24 cellular contexts compared by ENCODE assay signal in genomic region chr20:5766085-5766764, GRCh38. TPM values are rescaled to one million over a fixed set of nuclear protein-coding genes. Genes with fewer than 3 reads are reported as not detected.
A peak's percentile ranks its signal among the peaks of the same experiment; 100 is the strongest.
DNase-seq lines count a peak whose midpoint lies in the region; ATAC-seq and TF ChIP-seq lines count a peak whose summit lies in the region.
"Had no signal": no experiment of that assay in that cellular context is flagged by ENCODE, and none has a peak within 500 bp of the region (broad histone marks: within the 10 kb centered on the region; RNA-seq: fewer than 3 reads in every experiment).

No MANE protein-coding gene starts in this region.

- H3K9me3 ChIP-seq in gastroesophageal sphincter = no peaks in the 10 kb centered on the region
- no peaks in the 10 kb centered on the region for H3K9me3 ChIP-seq in right lobe of liver
- H3K9me3 ChIP-seq in smooth muscle cell (replicated peaks; ENCODE audit: low read depth) = no peaks in the 10 kb centered on the region
- no peaks in the 10 kb centered on the region for H3K9me3 ChIP-seq in Karpas-422 (ENCODE audit: low read length)
- H3K9me3 ChIP-seq: MG63, suprapubic skin had no signal

- intact Hi-C loops in Right ventricle myocardium inferior (cut with DNase I) (no loop called here), cardiac septum (cut with DNase I) (no loop called here), right lobe of liver (cut with DNase I) (no loop called here)

- H4K20me1 ChIP-seq in smooth muscle cell (ENCODE audit: low read depth) = no peaks in the 10 kb centered on the region
- no peaks in the 10 kb centered on the region for H4K20me1 ChIP-seq in Karpas-422 (ENCODE audit: insufficient read depth, low read depth, low read length)

- H3K4me1 ChIP-seq in gastroesophageal sphincter (peaks cover 0 to 4% (median 0%) of the 10 kb centered on the region in 3 donors), right lobe of liver (peaks cover 0 to 10% (median 4%) of the 10 kb centered on the region in 4 donors), smooth muscle cell (ENCODE audit: low read depth) (no peaks in the 10 kb centered on the region), Karpas-422 (ENCODE audit: low read length) (peaks cover 28% of the 10 kb centered on the region)
- H3K4me1 ChIP-seq: suprapubic skin had no signal

- H3K9me2 ChIP-seq in Karpas-422 (replicated peaks; ENCODE audit: insufficient read depth, low read length) = no peaks in the 10 kb centered on the region

- peak overlapping the region in 3 of 4 donors; percentile 28 to 59 (median 57) for H3K27ac ChIP-seq in gastroesophageal sphincter
- peak overlapping the region in 2 of 3 donors; percentile 52 to 56 for H3K27ac ChIP-seq in right lobe of liver
- H3K27ac ChIP-seq in smooth muscle cell (ENCODE audit: low read depth) = no peak overlapping the region
- H3K27ac ChIP-seq in Karpas-422 (ENCODE audit: low read length) = no peak overlapping the region
- H3K27ac ChIP-seq: hepatocyte, suprapubic skin had no signal

- no peaks in the 10 kb centered on the region for H3K27me3 ChIP-seq in gastroesophageal sphincter
- no peaks in the 10 kb centered on the region for H3K27me3 ChIP-seq in right lobe of liver
- H3K27me3 ChIP-seq in smooth muscle cell (ENCODE audit: low read depth) = no peaks in the 10 kb centered on the region
- H3K27me3 ChIP-seq in Karpas-422 (ENCODE audit: low read length) = no peaks in the 10 kb centered on the region
- H3K27me3 ChIP-seq: hepatocyte, MG63, suprapubic skin had no signal

- TF ChIP-seq CTCF in gastroesophageal sphincter (IDR thresholded peaks at IDR 0.05) = no peak
- TF ChIP-seq CTCF in right lobe of liver (IDR thresholded peaks at IDR 0.05) = no peak
- no peak for TF ChIP-seq CTCF in smooth muscle cell (IDR thresholded peaks at IDR 0.05; ENCODE audit: borderline replicate concordance, insufficient read depth, poor library complexity, severe bottlenecking)

- TF ChIP-seq EP300 in gastroesophageal sphincter (IDR thresholded peaks at IDR 0.05) = no peak

- H3K79me2 ChIP-seq in smooth muscle cell (ENCODE audit: low read depth) (no peaks in the 10 kb centered on the region), Karpas-422 (ENCODE audit: low read length) (peaks cover 29% of the 10 kb centered on the region)
- H3K79me2 ChIP-seq: hepatocyte had no signal

- no peak for DNase-seq in Right ventricle myocardium inferior (ENCODE audit: missing footprints)
- DNase-seq in cardiac septum (ENCODE audit: low spot score) = no peak
- peak in 2 of 3 donors; percentile 69 to 74 for DNase-seq in right lobe of liver
- no peak for DNase-seq in stimulated activated CD4-positive, alpha-beta T cell treated with anti-CD3 and anti-CD28 coated beads, Interleukin-2, amount 100 ng/mL, for 24 hours
- no peak for DNase-seq in stimulated activated naive CD4-positive, alpha-beta T cell treated with Interleukin-2 at 50 U/mL for 16 hours (lab: John Stamatoyannopoulos, UW)
- no peak for DNase-seq in smooth muscle cell (lab: John Stamatoyannopoulos, UW; ENCODE audit: unreplicated experiment)
- no peak for DNase-seq in Karpas-422
- DNase-seq: activated CD4-positive, alpha-beta T cell treated with anti-CD3 and anti-CD28 coated beads, Interleukin-2, amount 50 U/mL, for 1 hour; activated CD8-positive, alpha-beta memory T cell treated with anti-CD3 and anti-CD28 coated beads, Interleukin-2, amount 50 U/mL, for 48 hours; aorta; CD4-positive, CD25-positive, alpha-beta regulatory T cell; DMS 273 treated with DMSO at 0.1 percent for 48 hours; H7; mesenchymal stem cell; MG63; naive thymus-derived CD8-positive, alpha-beta T cell; NCI-H1436; small intestine; stimulated activated CD8-positive, alpha-beta memory T cell treated with anti-CD3 and anti-CD28 coated beads, Interleukin-4, amount 100 ng/mL, for 48 hours; SW 1271 had no signal

- no peak overlapping the region for H3K4me3 ChIP-seq in gastroesophageal sphincter
- no peak overlapping the region for H3K4me3 ChIP-seq in right lobe of liver
- H3K4me3 ChIP-seq in smooth muscle cell = no peak overlapping the region
- no peak overlapping the region for H3K4me3 ChIP-seq in Karpas-422 (ENCODE audit: low read length)
- H3K4me3 ChIP-seq: GM12878, hepatocyte, MG63, suprapubic skin had no signal

- peak; percentile 95 for ATAC-seq in Right ventricle myocardium inferior
- peak; percentile 28 for ATAC-seq in gastroesophageal sphincter
- peak; percentile 86 to 96 (median 92) for ATAC-seq in right lobe of liver
- ATAC-seq: GM12878; naive thymus-derived CD8-positive, alpha-beta T cell had no signal

- peaks cover 0 to 5% of the 10 kb centered on the region in 2 donors for H3K36me3 ChIP-seq in gastroesophageal sphincter
- no peaks in the 10 kb centered on the region for H3K36me3 ChIP-seq in right lobe of liver
- H3K36me3 ChIP-seq in smooth muscle cell (ENCODE audit: low read depth) = no peaks in the 10 kb centered on the region
- no peaks in the 10 kb centered on the region for H3K36me3 ChIP-seq in Karpas-422 (ENCODE audit: insufficient read depth, low read length)
- H3K36me3 ChIP-seq: MG63, suprapubic skin had no signal

- 44 to 87% methylated on average over 4 to 7 of the region's 7 CpGs for WGBS in gastroesophageal sphincter (ENCODE audit: low coverage in 1 of 2), 2 donors
- 34% methylated on average over 7 of the region's 7 CpGs for WGBS in right lobe of liver (ENCODE audit: insufficient coverage, low coverage, low lambda C conversion rate, missing lambda C conversion rate)
- 93% methylated on average over 7 of the region's 7 CpGs for WGBS in smooth muscle cell (ENCODE audit: low lambda C conversion rate)

- H2AFZ ChIP-seq in smooth muscle cell (ENCODE audit: low read depth) (no peak overlapping the region), Karpas-422 (ENCODE audit: low read length) (no peak overlapping the region)
- H2AFZ ChIP-seq: hepatocyte had no signal

- TF ChIP-seq POLR2A in gastroesophageal sphincter (IDR thresholded peaks at IDR 0.05) (no peak), right lobe of liver (IDR thresholded peaks at IDR 0.05) (no peak)

- H3K4me2 ChIP-seq in smooth muscle cell = no peak overlapping the region
- no peak overlapping the region for H3K4me2 ChIP-seq in Karpas-422 (ENCODE audit: low read depth, low read length, poor library complexity, severe bottlenecking)
- H3K4me2 ChIP-seq: hepatocyte had no signal

- H3K9ac ChIP-seq in smooth muscle cell (ENCODE audit: low read depth) (no peak overlapping the region), Karpas-422 (ENCODE audit: low read length) (no peak overlapping the region)

- H3F3A ChIP-seq in smooth muscle cell (ENCODE audit: low read depth) = no peaks in the 10 kb centered on the region

RNA-seq across cellular contexts. Expression of gene SHLD1, which starts 16.0 kb away (rescaled TPM):
- 5.3 TPM for total RNA-seq in Right ventricle myocardium inferior
- total RNA-seq in cardiac septum = 4.3 TPM
- 1 to 10 TPM in 3 of 4 donors, under 1 TPM in 1; 0.93 to 3.3 (median 2.1) TPM for total RNA-seq in gastroesophageal sphincter
- 1 to 10 TPM in 3 of 6 experiments, under 1 TPM in 2, not detected in 1; 0.69 to 1.9 (median 1.4) TPM for total RNA-seq in right lobe of liver
- 3.3 and 3.9 TPM in 2 replicates for total RNA-seq in smooth muscle cell
- polyA plus RNA-seq in smooth muscle cell = 3.7 TPM in 2 replicates
- 8.0 and 13.1 TPM in 2 replicates for total RNA-seq in Karpas-422 (2014; rRNA removed; shearing (Covaris generic); ENCODE audit: low replicate concordance)

Comparison
In these comparisons a context has a peak if more than half of its experiments do, and no peak if none do; other contexts are left out.
1. ATAC-seq: peak in every context shown above with its lines; median percentile 95 in Right ventricle myocardium inferior; 92 in right lobe of liver; 28 in gastroesophageal sphincter.
2. DNase-seq: peak in right lobe of liver (2 of 3); none in Right ventricle myocardium inferior (single experiment), cardiac septum (single experiment), stimulated activated CD4-positive, alpha-beta T cell treated with anti-CD3 and anti-CD28 coated beads, Interleukin-2, amount 100 ng/mL, for 24 hours (0 of 2), stimulated activated naive CD4-positive, alpha-beta T cell treated with Interleukin-2 at 50 U/mL for 16 hours (single experiment), smooth muscle cell (single experiment) and Karpas-422 (single experiment).
3. H3K27ac ChIP-seq: peak in gastroesophageal sphincter (3 of 4) and right lobe of liver (2 of 3); none in smooth muscle cell (single experiment) and Karpas-422 (single experiment).